Comparison of ENCODE assay signal across 11 cellular contexts in genomic region chr5:143714629-143715028, GRCh38.
DNase-seq lines count a peak whose midpoint lies in the region; ATAC-seq and TF ChIP-seq lines count a peak whose summit lies in the region.
"Had no signal": no experiment of that assay in that cellular context is flagged by ENCODE, and none has a peak within 500 bp of the region (broad histone marks: within the 10 kb centered on the region; RNA-seq: fewer than 3 reads in every experiment).

No MANE protein-coding gene starts in this region.

- H3K36me3 Mint-ChIP-seq in type B pancreatic cell, result no peaks in the 10 kb centered on the region

- H3K4me1 Mint-ChIP-seq in type B pancreatic cell (ENCODE audit: unreplicated experiment), result peaks cover 34% of the 10 kb centered on the region

- no peak overlapping the region for H3K27ac ChIP-seq in esophagus squamous epithelium

- 43 to 53% methylated on average over 4 of the region's 4 CpGs for WGBS in esophagus squamous epithelium, 2 donors

- DNase-seq in GM12864 (ENCODE audit: low read depth) (peak; percentile 39), HT1080 (ENCODE audit: low read depth) (peak; percentile 59), fibroblast of peridontal ligament (ENCODE audit: extremely low read depth) (peak; percentile 14), type B pancreatic cell (ENCODE audit: extremely low spot score, unreplicated experiment) (no peak), foreskin fibroblast (no peak), esophagus squamous epithelium (lab: John Stamatoyannopoulos, UW) (no peak)
- DNase-seq: CD4-positive, alpha-beta T cell; NCI-H1694 had no signal

- H3K27me3 Mint-ChIP-seq in type B pancreatic cell, result no peaks in the 10 kb centered on the region
- H3K27me3 Mint-ChIP-seq: CD4-positive, alpha-beta T cell had no signal

- no peak for TF ChIP-seq POLR2A in esophagus squamous epithelium (IDR thresholded peaks at IDR 0.05)

- no peaks in the 10 kb centered on the region for H3K4me1 ChIP-seq in esophagus squamous epithelium

- H3K9me3 ChIP-seq in esophagus squamous epithelium, result no peaks in the 10 kb centered on the region

- no peaks in the 10 kb centered on the region for H3K27me3 ChIP-seq in esophagus squamous epithelium

- H3K36me3 ChIP-seq in esophagus squamous epithelium, result no peaks in the 10 kb centered on the region

- H3K9me3 Mint-ChIP-seq in type B pancreatic cell, result no peaks in the 10 kb centered on the region
- H3K9me3 Mint-ChIP-seq: CD4-positive, alpha-beta T cell had no signal

- intact Hi-C loops in esophagus squamous epithelium (cut with DNase I), result no loop called here

- no peak overlapping the region for H3K4me3 Mint-ChIP-seq in type B pancreatic cell
- H3K4me3 Mint-ChIP-seq: CD4-positive, alpha-beta T cell had no signal

- no peak overlapping the region for H3K4me3 ChIP-seq in GM12864 (ENCODE audit: low read depth, low read length)
- no peak overlapping the region for H3K4me3 ChIP-seq in foreskin fibroblast (ENCODE audit: low read depth in 1 of 2, low read length in 2 of 2)
- H3K4me3 ChIP-seq in esophagus squamous epithelium, result no peak overlapping the region

- no peak overlapping the region for H3K27ac Mint-ChIP-seq in type B pancreatic cell
- H3K27ac Mint-ChIP-seq: CD4-positive, alpha-beta T cell had no signal

- ATAC-seq in GM21526 (IDR thresholded peaks at IDR 0.05; ENCODE audit: low FRiP score, unreplicated experiment) (peak; percentile 84), SK-N-SH treated with all-trans-retinoic acid at 6 μM for 48 hours (no peak)
- ATAC-seq: sciatic nerve had no signal

- no peak for TF ChIP-seq CTCF in GM12864 (IDR thresholded peaks at IDR 0.05; ENCODE audit: low read depth, low read length, missing control alignments)
- no peak for TF ChIP-seq CTCF in type B pancreatic cell (conservative IDR thresholded peaks at IDR 0.05)
- TF ChIP-seq CTCF in foreskin fibroblast (IDR thresholded peaks at IDR 0.05; ENCODE audit: low read depth, low read length), result no peak
- TF ChIP-seq CTCF in esophagus squamous epithelium (IDR thresholded peaks at IDR 0.05), result no peak

TF ChIP-seq in SK-N-SH treated with all-trans-retinoic acid at 6 μM for 48 hours, 23 proteins besides CTCF, POLR2A, EP300 and RAD21:
- TF ChIP-seq ZFP30 (CRISPR knock-in tag; IDR thresholded peaks at IDR 0.05), result no peak
- TF ChIP-seq CSRNP3 (CRISPR knock-in tag; IDR thresholded peaks at IDR 0.05), result no peak
- TF ChIP-seq RARB (CRISPR knock-in tag; IDR thresholded peaks at IDR 0.05), result no peak
- TF ChIP-seq ZNF565 (CRISPR knock-in tag; conservative IDR thresholded peaks at IDR 0.05; ENCODE audit: low read depth), result no peak
- TF ChIP-seq ZFP3 (CRISPR knock-in tag; IDR thresholded peaks at IDR 0.05), result no peak
- TF ChIP-seq PPARA (CRISPR knock-in tag; IDR thresholded peaks at IDR 0.05; ENCODE audit: borderline replicate concordance), result no peak
- TF ChIP-seq OSR1 (CRISPR knock-in tag; IDR thresholded peaks at IDR 0.05), result no peak
- no peak for TF ChIP-seq BACH2 (CRISPR knock-in tag; IDR thresholded peaks at IDR 0.05; ENCODE audit: borderline replicate concordance)
- TF ChIP-seq ZNF8 (CRISPR knock-in tag; IDR thresholded peaks at IDR 0.05), result no peak
- no peak for TF ChIP-seq TCF4 (CRISPR knock-in tag; IDR thresholded peaks at IDR 0.05; ENCODE audit: borderline replicate concordance)
- no peak for TF ChIP-seq SNAI2 (CRISPR knock-in tag; IDR thresholded peaks at IDR 0.05)
- TF ChIP-seq CREB5 (CRISPR knock-in tag; IDR thresholded peaks at IDR 0.05; ENCODE audit: low read depth), result no peak
- TF ChIP-seq ARNTL (CRISPR knock-in tag; IDR thresholded peaks at IDR 0.05; ENCODE audit: borderline replicate concordance, low read depth), result no peak
- TF ChIP-seq CSDC2 (CRISPR knock-in tag; IDR thresholded peaks at IDR 0.05), result no peak
- no peak for TF ChIP-seq POU6F1 (CRISPR knock-in tag; IDR thresholded peaks at IDR 0.05; ENCODE audit: borderline replicate concordance, low read depth)
- no peak for TF ChIP-seq ISL1 (CRISPR knock-in tag; IDR thresholded peaks at IDR 0.05)
- no peak for TF ChIP-seq TSHZ2 (CRISPR knock-in tag; IDR thresholded peaks at IDR 0.05)

Comparison
In these comparisons a context has a peak if more than half of its experiments do, and no peak if none do; other contexts are left out.
1. DNase-seq: peak in GM12864 (single experiment), HT1080 (single experiment) and fibroblast of peridontal ligament (single experiment); none in type B pancreatic cell (single experiment), foreskin fibroblast (0 of 2) and esophagus squamous epithelium (single experiment).